ENCODE assay signal across 13 cellular contexts in the genomic region with DNA sequence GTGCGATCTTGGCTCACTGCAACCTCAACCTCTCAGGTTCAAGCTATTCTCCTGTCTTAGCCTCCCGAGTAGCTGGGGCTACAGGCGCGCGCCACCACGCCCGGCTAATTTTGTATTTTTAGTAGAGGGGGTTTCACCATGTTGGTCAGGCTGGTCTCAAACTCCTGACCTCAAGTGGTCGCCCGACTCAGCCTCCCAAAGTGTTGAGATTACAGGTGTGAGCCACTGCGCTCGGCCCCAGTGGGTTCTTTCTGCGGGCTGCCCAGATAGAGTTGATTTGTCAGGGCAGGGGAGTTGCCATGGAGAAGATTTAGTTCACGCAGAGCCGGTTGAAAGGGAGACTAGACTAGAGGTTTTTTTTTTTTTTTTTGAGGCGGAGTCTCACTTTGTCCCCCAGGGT. TPM values are rescaled to one million over a fixed set of nuclear protein-coding genes. Genes with fewer than 3 reads are reported as not detected.
DNase-seq lines count a peak whose midpoint lies in the region; ATAC-seq, FAIRE-seq and TF ChIP-seq lines count a peak whose summit lies in the region.
"Had no signal": no experiment of that assay in that cellular context is flagged by ENCODE, and none has a peak within 500 bp of the region (broad histone marks: within the 10 kb centered on the region; RNA-seq: fewer than 3 reads in every experiment).

No MANE protein-coding gene starts in this region.

- H3K36me3 ChIP-seq in K562 (ENCODE audit: control insufficient read depth, insufficient read depth, low read length) (peaks cover 37% of the 10 kb centered on the region), neural cell (ENCODE audit: insufficient read depth, low read length) (no peaks in the 10 kb centered on the region)
- H3K36me3 ChIP-seq: neutrophil had no signal

- H3K27ac ChIP-seq in K562 (ENCODE audit: extremely low read depth, low read depth, low read length) (no peak overlapping the region), neural cell (ENCODE audit: low read length) (no peak overlapping the region)
- H3K27ac ChIP-seq: neutrophil had no signal

- in situ Hi-C loops in K562 (cut with MboI), result no loop called here

- no peak for ATAC-seq in K562

- FAIRE-seq in K562 (lab: Jason Lieb, UNC), result no peak
- FAIRE-seq: A204.1, endothelial cell of umbilical vein had no signal

- DNase-seq in T-helper 1 cell (no peak), LNCaP clone FGC (ENCODE audit: low read depth) (no peak), K562 (ENCODE audit: extremely low read depth in 1 of 4, low spot score in 3 of 4) (no peak), C1 segment of cervical spinal cord (lab: John Stamatoyannopoulos, UW) (no peak), glomerular visceral epithelial cell (ENCODE audit: extremely low spot score) (no peak), 8988T (no peak)
- DNase-seq: NCI-H146; stimulated activated CD4-positive, alpha-beta T cell treated with anti-CD3 and anti-CD28 coated beads, Interleukin-1b, Interleukin-23, amount 100 ng/mL, for 48 hours had no signal

- no peaks in the 10 kb centered on the region for H4K20me1 ChIP-seq in K562 (replicated peaks; ENCODE audit: control insufficient read depth, insufficient read depth, low read length)
- no peaks in the 10 kb centered on the region for H4K20me1 ChIP-seq in neural cell (ENCODE audit: insufficient read depth)

- intact Hi-C loops in K562 (cut with micrococcal nuclease), result loop anchor here (5.0 kb wide), 1 partner anchor 36 kb away; the partner anchor contains the start of gene FN3KRP

- TF ChIP-seq CTCF in LNCaP clone FGC (IDR thresholded peaks at IDR 0.05; ENCODE audit: control insufficient read depth, extremely low read depth, insufficient read depth), result no peak
- TF ChIP-seq CTCF in K562 (IDR thresholded peaks at IDR 0.05 in 2 of 3, conservative IDR thresholded peaks at IDR 0.05 in 1 of 3; ENCODE audit: insufficient read depth in 2 of 3, low read depth in 1 of 3, low read length in 3 of 3), result no peak
- TF ChIP-seq CTCF in neural cell (IDR thresholded peaks at IDR 0.05; ENCODE audit: poor library complexity, severe bottlenecking), result no peak

- peaks cover 2% of the 10 kb centered on the region for H3K36me3 Mint-ChIP-seq in T-helper 1 cell treated with Interleukin-12 subunit alpha and Interleukin-12 subunit beta and Interleukin-4 antibody, amounts not matched to agents 30 μg/mL and 1 μg/mL, for 36 hours (ENCODE audit: low read depth)

- TF ChIP-seq EP300 in K562 (IDR thresholded peaks at IDR 0.05; ENCODE audit: low read length), result no peak
- TF ChIP-seq EP300 in neural cell (conservative IDR thresholded peaks at IDR 0.05; ENCODE audit: poor library complexity, severe bottlenecking), result no peak

- H3K4me2 ChIP-seq in K562 (ENCODE audit: insufficient read depth, low read length), result no peak overlapping the region
- H3K4me2 ChIP-seq in neural cell (ENCODE audit: low read length), result no peak overlapping the region

- no peak overlapping the region for H3K9ac ChIP-seq in K562 (ENCODE audit: insufficient read depth in 1 of 2, low read depth in 2 of 2, low read length in 2 of 2)
- H3K9ac ChIP-seq in neural cell (ENCODE audit: low read length), result no peak overlapping the region

- peaks cover 28% of the 10 kb centered on the region for H3K4me1 Mint-ChIP-seq in T-helper 1 cell treated with Interleukin-12 subunit alpha and Interleukin-12 subunit beta and Interleukin-4 antibody, amounts not matched to agents 30 μg/mL and 1 μg/mL, for 36 hours (ENCODE audit: low read depth)

- peak overlapping the region; percentile 80 for H3K4me3 Mint-ChIP-seq in T-helper 1 cell treated with Interleukin-12 subunit alpha and Interleukin-12 subunit beta and Interleukin-4 antibody, amounts not matched to agents 30 μg/mL and 1 μg/mL, for 36 hours

- no peaks in the 10 kb centered on the region for H3K9me3 Mint-ChIP-seq in T-helper 1 cell treated with Interleukin-12 subunit alpha and Interleukin-12 subunit beta and Interleukin-4 antibody, amounts not matched to agents 30 μg/mL and 1 μg/mL, for 36 hours

- CTCF ChIA-PET in K562 (lab: Yijun Ruan, JAX; ENCODE audit: low intra/inter-chr PET ratio), result no interaction called here

- peaks cover 11% of the 10 kb centered on the region for H3K9me3 ChIP-seq in K562 (replicated peaks; ENCODE audit: control insufficient read depth, insufficient read depth, low read depth, low read length)
- no peaks in the 10 kb centered on the region for H3K9me3 ChIP-seq in neural cell (ENCODE audit: low read length)
- H3K9me3 ChIP-seq: neutrophil had no signal

- peaks cover 42% of the 10 kb centered on the region for H3K79me2 ChIP-seq in K562 (ENCODE audit: control insufficient read depth, insufficient read depth, low read length)
- peaks cover 21% of the 10 kb centered on the region for H3K79me2 ChIP-seq in neural cell (replicated peaks; ENCODE audit: insufficient read depth, low read length)

- peaks cover 24 to 38% of the 10 kb centered on the region in 2 experiments for H3K4me1 ChIP-seq in K562 (replicated peaks in 1 of 2; ENCODE audit: control insufficient read depth in 2 of 2, insufficient read depth in 2 of 2, low read length in 2 of 2)

- peaks cover 2% of the 10 kb centered on the region for H3K9me1 ChIP-seq in K562 (ENCODE audit: control insufficient read depth, insufficient read depth, low read length)

- H3K4me3 ChIP-seq in LNCaP clone FGC (ENCODE audit: low read depth, low read length) (peak overlapping the region; percentile 85), K562 (no peak overlapping the region), neural cell (ENCODE audit: low read length) (peak overlapping the region; percentile 94)

- H3K9me2 ChIP-seq in neural cell (ENCODE audit: insufficient read depth, low read length), result no peaks in the 10 kb centered on the region

- H3K27me3 ChIP-seq in K562 (ENCODE audit: control insufficient read depth in 2 of 2, insufficient read depth in 2 of 2, low read length in 2 of 2) (no peaks in the 10 kb centered on the region), neural cell (ENCODE audit: insufficient read depth, low read depth, low read length) (no peaks in the 10 kb centered on the region)

- H3F3A ChIP-seq in neural cell (ENCODE audit: insufficient read depth, low read length, poor library complexity, severe bottlenecking), result no peaks in the 10 kb centered on the region

- TF ChIP-seq POLR2A in K562 (conservative IDR thresholded peaks at IDR 0.05), result no peak

- H3K27ac Mint-ChIP-seq in T-helper 1 cell treated with Interleukin-12 subunit alpha and Interleukin-12 subunit beta and Interleukin-4 antibody, amounts not matched to agents 30 μg/mL and 1 μg/mL, for 36 hours, result no peak overlapping the region

- H3K27me3 Mint-ChIP-seq in T-helper 1 cell treated with Interleukin-12 subunit alpha and Interleukin-12 subunit beta and Interleukin-4 antibody, amounts not matched to agents 30 μg/mL and 1 μg/mL, for 36 hours (ENCODE audit: low read depth), result no peaks in the 10 kb centered on the region

- BruUV-seq in K562 (replicated peaks; lab: Mats Ljungman, UMichigan), result no TSS peak

- H2AFZ ChIP-seq in K562 (ENCODE audit: low read depth, low read length) (no peak overlapping the region), neural cell (ENCODE audit: low read depth, low read length) (no peak overlapping the region)

- TF ChIP-seq RAD21 in K562 (CRISPR knock-in tag; conservative IDR thresholded peaks at IDR 0.05 in 1 of 2, IDR thresholded peaks at IDR 0.05 in 1 of 2) (no peak), neural cell (conservative IDR thresholded peaks at IDR 0.05) (no peak)

- POLR2A ChIA-PET in K562 (lab: Yijun Ruan, JAX), result interaction anchor here (0.6 kb wide), 1 partner anchor 22 kb away, joined by 4 read pairs; no protein-coding TSS in a partner anchor

- WGBS in K562 (ENCODE audit: insufficient coverage, low coverage, missing lambda C conversion rate), result 93% methylated on average over 10 of the region's 15 CpGs

RNA-seq across cellular contexts. Expression of gene TBCD, which starts 1.7 kb away (rescaled TPM):
- total RNA-seq in K562 (2011; cell fraction: chromatin; rRNA removed; ENCODE audit: low replicate concordance), result 239 and 410 TPM in 2 replicates
- 169 and 192 TPM in 2 replicates for total RNA-seq in K562 (2011; cell fraction: nucleolus; rRNA removed)
- total RNA-seq in K562 (2011; cell fraction: nucleoplasm; rRNA removed), result 154 and 170 TPM in 2 replicates
- total RNA-seq in K562 (2014; rRNA removed) (29.8 and 47.3 TPM in 2 replicates), K562 (2014; rRNA removed; fragmentation: Illumina TruSeq; extraction: Trizol) (18.7 and 23.6 TPM in 2 replicates), K562 (2015; rRNA removed; fragmentation: Illumina TruSeq; extraction: Trizol) (26.0 and 27.1 TPM in 2 replicates), K562 (2021) (98.3 and 98.5 TPM in 2 replicates)
- polyA plus RNA-seq in K562 (2011; rRNA removed) (28.0 and 45.4 TPM in 2 replicates), K562 (2014; fragmentation: Illumina TruSeq; extraction: Trizol) (36.5 and 40.9 TPM in 2 replicates), K562 (2014; fragmentation: Nextera tagmentation; extraction: Ambion mirVana) (10 to 100 TPM in 1 of 2 experiments, 1 to 10 TPM in 1; 8.9 to 20.2 TPM), K562 (2014; rRNA removed) (42.3 and 50.3 TPM in 2 replicates), neural cell (64.8 and 67.2 TPM in 2 replicates)
- polyA plus RNA-seq in K562 (2011; cell fraction: cytosol; rRNA removed), result 46.1 and 77.8 TPM in 2 replicates
- polyA plus RNA-seq in K562 (2011; cell fraction: nucleus; rRNA removed), result 191 and 272 TPM in 2 replicates
- polyA plus RNA-seq in K562 (2012), result 79.2 and 88.0 TPM in 2 replicates
- 41.7 and 49.7 TPM in 2 replicates for polyA minus RNA-seq in K562 (2011; rRNA and poly(A)+ RNA removed)
- polyA minus RNA-seq in K562 (2011; cell fraction: cytosol; rRNA and poly(A)+ RNA removed), result 67.8 and 69.4 TPM in 2 replicates
- 54.7 and 67.0 TPM in 2 replicates for polyA minus RNA-seq in K562 (2011; cell fraction: nucleus; rRNA and poly(A)+ RNA removed)
- 64.2 and 85.9 TPM in 2 replicates for polyA minus RNA-seq in neural cell

RNA-seq across cellular contexts. Expression of gene FN3K, which starts 18.1 kb away (rescaled TPM):
- total RNA-seq in K562 (2011; cell fraction: chromatin; rRNA removed; ENCODE audit: low replicate concordance), result 37.1 and 44.4 TPM in 2 replicates
- 20.8 and 23.0 TPM in 2 replicates for total RNA-seq in K562 (2011; cell fraction: nucleolus; rRNA removed)
- total RNA-seq in K562 (2011; cell fraction: nucleoplasm; rRNA removed), result 22.2 and 22.9 TPM in 2 replicates
- 6.3 and 6.6 TPM in 2 replicates for total RNA-seq in K562 (2014; rRNA removed)
- total RNA-seq in K562 (2014; rRNA removed; fragmentation: Illumina TruSeq; extraction: Trizol), result 1.3 and 1.4 TPM in 2 replicates
- total RNA-seq in K562 (2015; rRNA removed; fragmentation: Illumina TruSeq; extraction: Trizol), result 3.6 TPM in 2 replicates
- 20.0 and 22.7 TPM in 2 replicates for total RNA-seq in K562 (2021)
- 3.8 and 6.1 TPM in 2 replicates for polyA plus RNA-seq in K562 (2011; rRNA removed)
- 2.0 and 2.3 TPM in 2 replicates for polyA plus RNA-seq in K562 (2011; cell fraction: cytosol; rRNA removed)
- polyA plus RNA-seq in K562 (2011; cell fraction: nucleus; rRNA removed), result 14.3 and 19.9 TPM in 2 replicates
- polyA plus RNA-seq in K562 (2012), result 22.1 and 24.7 TPM in 2 replicates
- 8.6 and 10.6 TPM in 2 replicates for polyA plus RNA-seq in K562 (2014; fragmentation: Illumina TruSeq; extraction: Trizol)
- under 1 TPM; 0.08 to 0.11 TPM for polyA plus RNA-seq in K562 (2014; fragmentation: Nextera tagmentation; extraction: Ambion mirVana)
- polyA plus RNA-seq in K562 (2014; rRNA removed), result 7.9 and 10.0 TPM in 2 replicates
- polyA minus RNA-seq in K562 (2011; rRNA and poly(A)+ RNA removed), result 3.8 and 5.8 TPM in 2 replicates
- polyA minus RNA-seq in K562 (2011; cell fraction: cytosol; rRNA and poly(A)+ RNA removed), result 10.5 and 19.6 TPM in 2 replicates
- polyA minus RNA-seq in K562 (2011; cell fraction: nucleus; rRNA and poly(A)+ RNA removed), result 6.9 and 14.9 TPM in 2 replicates
- polyA plus RNA-seq in neural cell, result 6.0 and 8.3 TPM in 2 replicates
- 14.6 and 17.6 TPM in 2 replicates for polyA minus RNA-seq in neural cell

RNA-seq across cellular contexts. Expression of gene FN3KRP, which starts 37.0 kb away (rescaled TPM):
- 33.2 and 69.9 TPM in 2 replicates for total RNA-seq in K562 (2011; cell fraction: chromatin; rRNA removed; ENCODE audit: low replicate concordance)
- total RNA-seq in K562 (2011; cell fraction: nucleolus; rRNA removed), result 27.5 and 33.9 TPM in 2 replicates
- 30.4 and 32.0 TPM in 2 replicates for total RNA-seq in K562 (2011; cell fraction: nucleoplasm; rRNA removed)
- 26.2 and 29.8 TPM in 2 replicates for total RNA-seq in K562 (2014; rRNA removed)
- 18.0 and 21.1 TPM in 2 replicates for total RNA-seq in K562 (2014; rRNA removed; fragmentation: Illumina TruSeq; extraction: Trizol)
- 23.5 and 24.9 TPM in 2 replicates for total RNA-seq in K562 (2015; rRNA removed; fragmentation: Illumina TruSeq; extraction: Trizol)
- 28.1 and 32.1 TPM in 2 replicates for total RNA-seq in K562 (2021)
- polyA plus RNA-seq in K562 (2011; rRNA removed), result 21.7 and 25.8 TPM in 2 replicates
- polyA plus RNA-seq in K562 (2011; cell fraction: cytosol; rRNA removed), result 19.4 and 22.5 TPM in 2 replicates
- polyA plus RNA-seq in K562 (2011; cell fraction: nucleus; rRNA removed), result 25.5 and 28.4 TPM in 2 replicates
- polyA plus RNA-seq in K562 (2012), result 44.5 and 51.0 TPM in 2 replicates
- 31.0 and 34.7 TPM in 2 replicates for polyA plus RNA-seq in K562 (2014; fragmentation: Illumina TruSeq; extraction: Trizol)
- 1 to 10 TPM; 2.0 to 4.4 TPM for polyA plus RNA-seq in K562 (2014; fragmentation: Nextera tagmentation; extraction: Ambion mirVana)
- polyA plus RNA-seq in K562 (2014; rRNA removed), result 26.1 and 29.1 TPM in 2 replicates
- polyA minus RNA-seq in K562 (2011; rRNA and poly(A)+ RNA removed), result 10.9 and 11.3 TPM in 2 replicates
- polyA minus RNA-seq in K562 (2011; cell fraction: cytosol; rRNA and poly(A)+ RNA removed), result 10.4 and 15.7 TPM in 2 replicates
- polyA minus RNA-seq in K562 (2011; cell fraction: nucleus; rRNA and poly(A)+ RNA removed), result 4.4 and 7.1 TPM in 2 replicates
- polyA plus RNA-seq in neural cell, result 28.8 and 32.7 TPM in 2 replicates
- polyA minus RNA-seq in neural cell, result 22.0 and 24.6 TPM in 2 replicates

RNA-seq across cellular contexts. Expression of gene RAB40B, which starts 55.0 kb away (rescaled TPM):
- total RNA-seq in K562 (2011; cell fraction: chromatin; rRNA removed; ENCODE audit: low replicate concordance), result 4.8 and 7.6 TPM in 2 replicates
- total RNA-seq in K562 (2011; cell fraction: nucleolus; rRNA removed), result 3.3 and 3.8 TPM in 2 replicates
- 1.7 and 5.0 TPM in 2 replicates for total RNA-seq in K562 (2011; cell fraction: nucleoplasm; rRNA removed)
- total RNA-seq in K562 (2014; rRNA removed) (2.0 and 6.2 TPM in 2 replicates), K562 (2014; rRNA removed; fragmentation: Illumina TruSeq; extraction: Trizol) (0.99 and 1.1 TPM in 2 replicates), K562 (2015; rRNA removed; fragmentation: Illumina TruSeq; extraction: Trizol) (0.64 and 1.2 TPM in 2 replicates), K562 (2021) (3.6 and 3.8 TPM in 2 replicates)
- polyA plus RNA-seq in K562 (2011; rRNA removed) (2.5 and 2.7 TPM in 2 replicates), K562 (2014; fragmentation: Illumina TruSeq; extraction: Trizol) (1.4 and 3.2 TPM in 2 replicates), K562 (2014; fragmentation: Nextera tagmentation; extraction: Ambion mirVana) (under 1 TPM; 0.13 to 0.38 TPM), K562 (2014; rRNA removed) (3.2 and 4.6 TPM in 2 replicates), neural cell (37.2 and 37.8 TPM in 2 replicates)
- polyA plus RNA-seq in K562 (2011; cell fraction: cytosol; rRNA removed), result 4.3 and 9.2 TPM in 2 replicates
- 3.6 and 6.3 TPM in 2 replicates for polyA plus RNA-seq in K562 (2011; cell fraction: nucleus; rRNA removed)
- polyA plus RNA-seq in K562 (2012), result 3.7 and 4.9 TPM in 2 replicates
- 0.56 and 0.60 TPM in 2 replicates for polyA minus RNA-seq in K562 (2011; rRNA and poly(A)+ RNA removed)
- 1.2 and 3.5 TPM in 2 replicates for polyA minus RNA-seq in K562 (2011; cell fraction: cytosol; rRNA and poly(A)+ RNA removed)
- polyA minus RNA-seq in K562 (2011; cell fraction: nucleus; rRNA and poly(A)+ RNA removed), result 1.9 and 2.1 TPM in 2 replicates
- 17.7 and 21.4 TPM in 2 replicates for polyA minus RNA-seq in neural cell
